8 cellular contexts compared by ENCODE assay signal in the genomic region with DNA sequence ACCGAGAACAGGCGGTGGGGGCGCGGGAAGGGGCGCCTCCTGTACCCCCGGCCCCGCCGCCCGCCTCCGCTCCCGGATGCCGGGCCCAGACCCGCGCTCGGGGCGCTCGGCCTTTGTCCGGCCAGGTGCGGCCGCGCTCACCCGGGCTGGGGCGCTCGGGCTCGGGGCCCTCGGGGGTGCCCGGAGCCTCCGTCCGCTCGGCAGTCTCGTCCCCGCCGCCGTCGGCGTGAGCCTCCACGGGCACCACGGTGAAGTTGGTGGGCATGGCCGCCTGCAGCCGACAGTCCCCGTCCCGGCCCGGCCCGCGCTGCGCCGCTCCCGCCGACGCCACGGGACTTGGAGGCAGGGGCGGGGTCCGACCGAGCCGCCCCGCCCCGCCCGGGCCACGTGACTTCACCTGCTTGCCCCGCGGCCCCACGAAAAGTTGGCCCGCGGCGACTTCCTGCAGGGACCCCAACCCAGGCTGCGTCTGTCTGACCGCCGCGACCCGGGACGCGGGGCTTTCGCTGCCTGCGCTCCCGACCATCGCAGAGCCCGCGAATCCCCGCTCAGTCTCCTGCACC. TPM values are rescaled to one million over a fixed set of nuclear protein-coding genes. Genes with fewer than 3 reads are reported as not detected.
DNase-seq lines count a peak whose midpoint lies in the region; ATAC-seq and TF ChIP-seq lines count a peak whose summit lies in the region.

A gene (minus strand): TSS at position 337 of the 563 bp plus-strand sequence. CDS start 72 bp downstream, at position 265.

- TF ChIP-seq CTCF in MM.1S (IDR thresholded peaks at IDR 0.05; ENCODE audit: low read length) = no peak
- TF ChIP-seq CTCF in lower lobe of right lung (IDR thresholded peaks at IDR 0.05) = no peak
- no peak for TF ChIP-seq CTCF in OCI-LY7 (conservative IDR thresholded peaks at IDR 0.05; ENCODE audit: low read length)

- peak; percentile 52 for ATAC-seq in GM21423 (IDR thresholded peaks at IDR 0.05; ENCODE audit: unreplicated experiment)
- peak; percentile 76 to 87 for ATAC-seq in lower lobe of right lung

- peak within 1 kb of the TSS; percentile 70 to 78 for H3K4me3 ChIP-seq in CD4-positive, alpha-beta memory T cell (ENCODE audit: low read length in 2 of 2)
- H3K4me3 ChIP-seq in MM.1S (ENCODE audit: low read length) (peak within 1 kb of the TSS; percentile 71), lower lobe of right lung (peak within 1 kb of the TSS; percentile 96), OCI-LY7 (ENCODE audit: low read depth, low read length, poor library complexity, severe bottlenecking) (no peak within 1 kb of the TSS)

- no peak within 1 kb of the TSS for H2AFZ ChIP-seq in MM.1S (ENCODE audit: low read length)
- H2AFZ ChIP-seq in OCI-LY7 (ENCODE audit: low read length) = no peak within 1 kb of the TSS

- peaks cover 41% of the 10 kb centered on the region for H3K4me1 ChIP-seq in CD4-positive, alpha-beta memory T cell (ENCODE audit: insufficient read depth, low read length)
- H3K4me1 ChIP-seq in MM.1S (ENCODE audit: low read length) = peaks cover 5% of the 10 kb centered on the region
- peaks cover 32% of the 10 kb centered on the region for H3K4me1 ChIP-seq in lower lobe of right lung
- H3K4me1 ChIP-seq in OCI-LY7 (ENCODE audit: insufficient read depth, low read length, poor library complexity, severe bottlenecking) = no peaks in the 10 kb centered on the region

- H3K36me3 ChIP-seq in CD4-positive, alpha-beta memory T cell (ENCODE audit: insufficient read depth, low read length) = no peaks in the 10 kb centered on the region
- H3K36me3 ChIP-seq in MM.1S (replicated peaks; ENCODE audit: insufficient read depth, low read length) (no peaks in the 10 kb centered on the region), lower lobe of right lung (no peaks in the 10 kb centered on the region), OCI-LY7 (ENCODE audit: insufficient read depth, low read length) (no peaks in the 10 kb centered on the region)

- H3K9me3 ChIP-seq in CD4-positive, alpha-beta memory T cell (ENCODE audit: control insufficient read depth in 1 of 2, low read length in 2 of 2) = no peaks in the 10 kb centered on the region
- H3K9me3 ChIP-seq in MM.1S (replicated peaks; ENCODE audit: insufficient read depth, low read length) (no peaks in the 10 kb centered on the region), lower lobe of right lung (no peaks in the 10 kb centered on the region), OCI-LY7 (ENCODE audit: low read length) (no peaks in the 10 kb centered on the region)

- H4K20me1 ChIP-seq in MM.1S (ENCODE audit: insufficient read depth, low read length) (no peaks in the 10 kb centered on the region), OCI-LY7 (ENCODE audit: insufficient read depth, low read length) (no peaks in the 10 kb centered on the region)

- no peaks in the 10 kb centered on the region for H3K9me3 Mint-ChIP-seq in CD4-positive, alpha-beta memory T cell
- no peaks in the 10 kb centered on the region for H3K9me3 Mint-ChIP-seq in dendritic cell treated with granulocyte-macrophage colony-stimulating factor and Interleukin-4, amounts not matched to agents 40 ng/mL and 50 ng/mL, for 4 days

- no peaks in the 10 kb centered on the region for H3K27me3 ChIP-seq in CD4-positive, alpha-beta memory T cell (ENCODE audit: insufficient read depth, low read length)
- H3K27me3 ChIP-seq in MM.1S (replicated peaks; ENCODE audit: insufficient read depth, low read length) = peaks cover 9% of the 10 kb centered on the region; the same call in 1 of the 2 replicates
- H3K27me3 ChIP-seq in lower lobe of right lung (ENCODE audit: low read depth) = no peaks in the 10 kb centered on the region

- H3K4me3 Mint-ChIP-seq in CD4-positive, alpha-beta memory T cell = peak within 1 kb of the TSS; percentile 83 to 92 (median 90)
- peak within 1 kb of the TSS; percentile 91 for H3K4me3 Mint-ChIP-seq in dendritic cell treated with granulocyte-macrophage colony-stimulating factor and Interleukin-4, amounts not matched to agents 40 ng/mL and 50 ng/mL, for 4 days

- H3K36me3 Mint-ChIP-seq in CD4-positive, alpha-beta memory T cell = peaks cover 0 to 1% of the 10 kb centered on the region in 2 donors
- peaks cover 42% of the 10 kb centered on the region for H3K36me3 Mint-ChIP-seq in dendritic cell treated with granulocyte-macrophage colony-stimulating factor and Interleukin-4, amounts not matched to agents 40 ng/mL and 50 ng/mL, for 4 days (ENCODE audit: low read depth)

- H3K27ac ChIP-seq in CD4-positive, alpha-beta memory T cell (ENCODE audit: low read depth, low read length) = peak within 1 kb of the TSS; percentile 60
- H3K27ac ChIP-seq in MM.1S (ENCODE audit: low read length) = peak within 1 kb of the TSS; percentile 85
- H3K27ac ChIP-seq in lower lobe of right lung = peak within 1 kb of the TSS; percentile 90
- H3K27ac ChIP-seq in OCI-LY7 (ENCODE audit: low read depth, low read length, poor library complexity, severe bottlenecking) = no peak within 1 kb of the TSS

- H3K79me2 ChIP-seq in MM.1S (ENCODE audit: low read length) (peaks cover 48% of the 10 kb centered on the region), OCI-LY7 (ENCODE audit: insufficient read depth, low read depth, low read length) (no peaks in the 10 kb centered on the region)

- H3K27me3 Mint-ChIP-seq in CD4-positive, alpha-beta memory T cell = no peaks in the 10 kb centered on the region
- H3K27me3 Mint-ChIP-seq in dendritic cell treated with granulocyte-macrophage colony-stimulating factor and Interleukin-4, amounts not matched to agents 40 ng/mL and 50 ng/mL, for 4 days = peaks cover 26% of the 10 kb centered on the region

- no peaks in the 10 kb centered on the region for H3K9me2 ChIP-seq in MM.1S (replicated peaks; ENCODE audit: insufficient read depth, low read length)
- H3K9me2 ChIP-seq in OCI-LY7 (ENCODE audit: insufficient read depth, low read length) = no peaks in the 10 kb centered on the region

- H3K9ac ChIP-seq in MM.1S (ENCODE audit: low read length) = peak within 1 kb of the TSS; percentile 79

- no TSS peak for BruUV-seq in OCI-LY7 (replicated peaks; lab: Mats Ljungman, UMichigan)

- CTCF ChIA-PET in CD4-positive, alpha-beta memory T cell (lab: Charles Lee; ENCODE audit: partially characterized antibody) = no interaction called here
- CTCF ChIA-PET in OCI-LY7 (lab: Charles Lee; ENCODE audit: unreplicated experiment) = no interaction called here

- intact Hi-C loops in CD4-positive, alpha-beta memory T cell (cut with micrococcal nuclease) = no loop called here
- intact Hi-C loops in dendritic cell treated with granulocyte-macrophage colony-stimulating factor and Interleukin-4, amounts not matched to agents 40 ng/mL and 50 ng/mL, for 4 days (cut with micrococcal nuclease) = no loop called here
- intact Hi-C loops in lower lobe of right lung (cut with DNase I) (no loop called here), OCI-LY7 (cut with micrococcal nuclease; ENCODE audit: unreplicated experiment) (no loop called here)

- POLR2A ChIA-PET in CD4-positive, alpha-beta memory T cell (lab: Charles Lee; ENCODE audit: partially characterized antibody) = no interaction called here
- POLR2A ChIA-PET in OCI-LY7 (lab: Charles Lee) = no interaction called here

- peaks cover 4% of the 10 kb centered on the region for H3F3A ChIP-seq in MM.1S (ENCODE audit: insufficient read depth, low read length)

- H3K27ac Mint-ChIP-seq in CD4-positive, alpha-beta memory T cell = peak within 1 kb of the TSS; percentile 58 to 96 (median 86)
- H3K27ac Mint-ChIP-seq in dendritic cell treated with granulocyte-macrophage colony-stimulating factor and Interleukin-4, amounts not matched to agents 40 ng/mL and 50 ng/mL, for 4 days = peak within 1 kb of the TSS; percentile 91

- DNase-seq in CD4-positive, alpha-beta memory T cell = peak; percentile 48 to 71 (median 56)
- DNase-seq in MM.1S = peak; percentile 74
- peak; percentile 38 for DNase-seq in activated CD4-positive, alpha-beta T cell treated with anti-CD3 and anti-CD28 coated beads for 1 hour
- peak; percentile 79 for DNase-seq in lower lobe of right lung
- peak; percentile 34 to 50 (median 46) for DNase-seq in stimulated activated CD4-positive, alpha-beta T cell treated with anti-CD3 and anti-CD28 coated beads, TNF-alpha, amount 100 ng/mL, for 4 hours (ENCODE audit: low read depth in 3 of 3)
- DNase-seq in OCI-LY7 (ENCODE audit: low spot score) = no peak

- peaks cover 18 to 33% (median 24%) of the 10 kb centered on the region in 4 donors for H3K4me1 Mint-ChIP-seq in CD4-positive, alpha-beta memory T cell
- H3K4me1 Mint-ChIP-seq in dendritic cell treated with granulocyte-macrophage colony-stimulating factor and Interleukin-4, amounts not matched to agents 40 ng/mL and 50 ng/mL, for 4 days (ENCODE audit: low read depth) = peaks cover 41% of the 10 kb centered on the region

- H3K4me2 ChIP-seq in MM.1S (ENCODE audit: low read depth, low read length) = peak within 1 kb of the TSS; percentile 71
- H3K4me2 ChIP-seq in OCI-LY7 (ENCODE audit: low read length) = no peak within 1 kb of the TSS

RNA-seq across cellular contexts. Expression of the gene that starts here (rescaled TPM):
- 10 to 100 TPM; 30.6 to 32.9 TPM for total RNA-seq in CD4-positive, alpha-beta memory T cell
- polyA plus RNA-seq in CD4-positive, alpha-beta memory T cell = 10 to 100 TPM; 11.7 to 22.3 TPM
- 49.5 TPM for total RNA-seq in lower lobe of right lung
- not detected in 2 replicates for total RNA-seq in OCI-LY7 (2014; rRNA removed; shearing (Covaris generic))
- 0.06 TPM in 1 of 2 replicates, not detected in the other for total RNA-seq in OCI-LY7 (2022)

Comparison
In these comparisons a context has a peak if more than half of its experiments do, and no peak if none do; other contexts are left out.
1. RNA of the gene that starts here (total RNA-seq): 49.5 TPM in lower lobe of right lung (single experiment) and 30.6 to 32.9 TPM in CD4-positive, alpha-beta memory T cell; 0.06 TPM in OCI-LY7; every median in the first group is over 10 times any median in the second.